In genomic region chr10:14056545-14057332, GRCh38 we compare ENCODE assay signal across 9 cellular contexts.
A peak's percentile ranks its signal among the peaks of the same experiment; 100 is the strongest.
DNase-seq lines count a peak whose midpoint lies in the region; ATAC-seq and TF ChIP-seq lines count a peak whose summit lies in the region.
"Had no signal": no experiment of that assay in that cellular context is flagged by ENCODE, and none has a peak within 500 bp of the region (broad histone marks: within the 10 kb centered on the region; RNA-seq: fewer than 3 reads in every experiment).

No MANE protein-coding gene starts in this region.

- H3K9ac ChIP-seq in trophoblast cell (ENCODE audit: low read length) = no peak overlapping the region

- H2AK5ac ChIP-seq in trophoblast cell (ENCODE audit: low read length) = no peak overlapping the region

- H3K9me3 ChIP-seq in HAP-1 (peaks cover 3% of the 10 kb centered on the region; the same call in 1 of the 2 replicates), trophoblast cell (ENCODE audit: insufficient read depth, low read depth, low read length) (no peaks in the 10 kb centered on the region)

- H2BK12ac ChIP-seq in trophoblast cell (ENCODE audit: low read length) = no peak overlapping the region

- no peak overlapping the region for H3K4me3 ChIP-seq in HAP-1
- H3K4me3 ChIP-seq in trophoblast cell (ENCODE audit: low read depth, low read length) = no peak overlapping the region

- no peaks in the 10 kb centered on the region for H3K79me2 ChIP-seq in trophoblast cell (ENCODE audit: control insufficient read depth, insufficient read depth, low read length, poor library complexity)

- ATAC-seq in foreskin keratinocyte (no peak), HG02623 (IDR thresholded peaks at IDR 0.05; ENCODE audit: unreplicated experiment) (no peak)

- H4K8ac ChIP-seq in trophoblast cell (ENCODE audit: low read depth, low read length) = no peak overlapping the region

- H3K27me3 ChIP-seq in HAP-1 (ENCODE audit: low read depth) = no peaks in the 10 kb centered on the region
- no peaks in the 10 kb centered on the region for H3K27me3 ChIP-seq in foreskin keratinocyte
- no peaks in the 10 kb centered on the region for H3K27me3 ChIP-seq in trophoblast cell (ENCODE audit: insufficient read depth, low read length)

- H3K36me3 ChIP-seq in HAP-1 (replicated peaks) (no peaks in the 10 kb centered on the region), trophoblast cell (ENCODE audit: control insufficient read depth in 1 of 2, insufficient read depth in 2 of 2, low read length in 2 of 2) (no peaks in the 10 kb centered on the region)

- H3K79me1 ChIP-seq in trophoblast cell (ENCODE audit: low read length) = no peaks in the 10 kb centered on the region

- H3K4me2 ChIP-seq in trophoblast cell (ENCODE audit: low read length) = no peak overlapping the region

- POLR2A ChIA-PET in RWPE1 (lab: Yijun Ruan, JAX; ENCODE audit: low non-redundant PET) = no interaction called here

- no peak overlapping the region for H4K91ac ChIP-seq in trophoblast cell (ENCODE audit: low read depth, low read length)

- H3K18ac ChIP-seq in trophoblast cell (ENCODE audit: low read length) = no peak overlapping the region

- in situ Hi-C loops in HAP-1 (cut with MboI; ENCODE audit: low sequenced_read_pairs) = no loop called here
- in situ Hi-C loops in SK-MEL-5 (cut with HindIII; ENCODE audit: low pct_unique_long_range_greater_than_20kb, low sequenced_read_pairs) = no loop called here

- H3K27ac ChIP-seq in foreskin keratinocyte (no peak overlapping the region), trophoblast cell (ENCODE audit: low read depth, low read length) (no peak overlapping the region), RWPE1 (no peak overlapping the region)

- no peak overlapping the region for H3K23ac ChIP-seq in trophoblast cell (ENCODE audit: low read length)

- DNase-seq in HAP-1 (ENCODE audit: low spot score in 2 of 2) (peak; percentile 39 to 57), SK-MEL-5 (ENCODE audit: low read depth, low spot score) (peak; percentile 41), foreskin keratinocyte (peak; percentile 15 to 20), trophoblast cell (peak; percentile 60 to 90), foreskin melanocyte (no peak), Kasumi-1 (lab: John Stamatoyannopoulos, UW) (no peak), RWPE1 (ENCODE audit: low spot score) (no peak)
- DNase-seq: NCI-H1105 treated with DMSO at 0.1 percent for 48 hours had no signal

- H3K4ac ChIP-seq in trophoblast cell (ENCODE audit: low read depth, low read length) = no peak overlapping the region

- no peak overlapping the region for H2BK120ac ChIP-seq in trophoblast cell (ENCODE audit: insufficient read depth, low read length, poor library complexity)

- H2BK5ac ChIP-seq in trophoblast cell (ENCODE audit: low read depth, low read length, poor library complexity) = no peak overlapping the region

- TF ChIP-seq CTCF in foreskin keratinocyte (conservative IDR thresholded peaks at IDR 0.05) = no peak
- no peak for TF ChIP-seq CTCF in RWPE1 (conservative IDR thresholded peaks at IDR 0.05; ENCODE audit: low read depth)

- H3K14ac ChIP-seq in trophoblast cell (ENCODE audit: low read length) = no peak overlapping the region

- H3K4me1 ChIP-seq in HAP-1 = peaks cover 14% of the 10 kb centered on the region
- no peaks in the 10 kb centered on the region for H3K4me1 ChIP-seq in foreskin keratinocyte
- no peaks in the 10 kb centered on the region for H3K4me1 ChIP-seq in trophoblast cell (ENCODE audit: control insufficient read depth in 1 of 2, insufficient read depth in 2 of 2, low read length in 2 of 2)

- no CpG with 5 or more reads among the region's 6 CpGs for WGBS in trophoblast cell (ENCODE audit: extremely low coverage, insufficient coverage, insufficient read length)

- no peak overlapping the region for H4K12ac ChIP-seq in trophoblast cell (ENCODE audit: low read depth, low read length)

- H2AFZ ChIP-seq in trophoblast cell (ENCODE audit: insufficient read depth, low read length, poor library complexity) = no peak overlapping the region

- CTCF ChIA-PET in RWPE1 (lab: Yijun Ruan, JAX) = interaction anchor here (0.6 to 1.1 kb wide), 2 partner anchors 24 to 102 kb away, joined by 3 to 5 read pairs; no protein-coding TSS in a partner anchor

Comparison
In these comparisons a context has a peak if more than half of its experiments do, and no peak if none do; other contexts are left out.
1. DNase-seq: peak in HAP-1 (2 of 2), SK-MEL-5 (single experiment), foreskin keratinocyte (2 of 2) and trophoblast cell (2 of 2); none in foreskin melanocyte (single experiment), Kasumi-1 (0 of 2) and RWPE1 (single experiment).